Comparison of ENCODE assay signal across 10 cellular contexts in the genomic region with DNA sequence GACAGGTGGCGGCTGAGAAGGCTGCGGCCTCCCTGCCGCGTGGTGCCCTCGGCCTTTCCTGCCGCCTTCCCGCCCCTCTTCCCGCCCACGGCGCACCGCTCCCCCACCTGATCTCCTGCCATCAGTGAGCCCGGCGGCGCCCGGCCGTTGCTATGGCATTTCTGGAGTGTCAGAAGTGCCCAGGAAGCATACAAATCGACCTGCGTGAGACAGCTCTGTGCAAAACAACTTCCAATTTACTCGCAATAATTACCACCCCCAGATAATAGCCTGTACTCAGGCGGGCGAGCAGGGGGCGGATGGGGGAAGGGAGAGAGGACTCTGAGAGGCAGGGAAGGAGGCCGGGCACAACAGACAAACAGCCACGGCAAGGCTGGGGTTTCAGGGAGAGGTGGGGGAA.
DNase-seq lines count a peak whose midpoint lies in the region; ATAC-seq lines count a peak whose summit lies in the region.
"Had no signal": no experiment of that assay in that cellular context is flagged by ENCODE, and none has a peak within 500 bp of the region (broad histone marks: within the 10 kb centered on the region; RNA-seq: fewer than 3 reads in every experiment).

No MANE protein-coding gene starts in this region.

- DNase-seq in NCI-H187 (lab: John Stamatoyannopoulos, UW): peak; percentile 9 to 12
- DNase-seq in NCI-H187 treated with DMSO at 0.1 percent for 48 hours (lab: John Stamatoyannopoulos, UW): no peak
- peak; percentile 98 for DNase-seq in NCI-H748 (lab: John Stamatoyannopoulos, UW; ENCODE audit: unreplicated experiment)
- peak; percentile 35 for DNase-seq in iPS-NIHi7 (ENCODE audit: extremely low spot score)
- peak in 26 of 49 donors; percentile 0 to 31 (median 12) for DNase-seq in substantia nigra (lab: John Stamatoyannopoulos, UW)
- no peak for DNase-seq in AG08395 (ENCODE audit: low spot score)
- no peak for DNase-seq in T-helper 1 cell
- DNase-seq: 8988T had no signal

- no peak overlapping the region for H3K27ac ChIP-seq in substantia nigra (ENCODE audit: low read depth, low read length, poor library complexity, severe bottlenecking)
- H3K27ac ChIP-seq: right atrium auricular region had no signal

- ATAC-seq in GM18867 (IDR thresholded peaks at IDR 0.05; ENCODE audit: unreplicated experiment): no peak

Comparison
In these comparisons a context has a peak if more than half of its experiments do, and no peak if none do; other contexts are left out.
1. DNase-seq: peak in NCI-H187 (2 of 2), NCI-H748 (single experiment), iPS-NIHi7 (single experiment) and substantia nigra (26 of 49); none in NCI-H187 treated with DMSO at 0.1 percent for 48 hours (single experiment), AG08395 (single experiment) and T-helper 1 cell (0 of 5).